In the genomic region with DNA sequence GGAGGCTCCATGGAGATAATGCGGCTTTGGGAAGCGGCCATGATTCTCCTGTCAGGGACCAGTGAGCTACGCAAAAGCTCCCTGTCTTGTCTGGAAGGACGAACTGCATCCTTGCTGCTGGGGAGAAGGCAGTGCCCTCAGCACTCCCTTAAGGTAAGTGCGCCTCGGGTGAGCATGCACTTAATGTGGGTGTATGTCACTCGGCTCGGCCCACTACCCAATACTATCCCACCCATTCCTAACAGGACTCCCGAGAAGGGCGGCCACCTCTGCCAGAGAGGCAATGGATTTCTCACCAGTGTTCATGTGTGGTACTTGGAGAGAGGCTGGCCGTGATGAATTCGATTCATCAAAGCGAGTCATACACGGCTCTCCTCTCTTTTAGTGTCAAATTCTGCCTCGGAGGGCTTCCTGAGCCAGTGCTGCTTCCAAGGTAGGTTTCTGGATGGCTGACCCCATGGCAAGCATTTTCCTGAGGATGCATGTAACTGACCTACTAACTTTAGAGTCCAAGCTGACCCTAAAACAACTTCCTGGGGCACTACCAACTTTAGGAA, we compare ENCODE assay signal across 17 cellular contexts.
A peak's percentile ranks its signal among the peaks of the same experiment; 100 is the strongest.
DNase-seq lines count a peak whose midpoint lies in the region; ATAC-seq, FAIRE-seq and TF ChIP-seq lines count a peak whose summit lies in the region.
"Had no signal": no experiment of that assay in that cellular context is flagged by ENCODE, and none has a peak within 500 bp of the region (broad histone marks: within the 10 kb centered on the region; RNA-seq: fewer than 3 reads in every experiment).

No MANE protein-coding gene starts in this region.

- peak; percentile 71 for DNase-seq in Right ventricle myocardium inferior (ENCODE audit: missing footprints)
- DNase-seq in heart right ventricle = no peak
- no peak for DNase-seq in astrocyte (ENCODE audit: low read depth)
- DNase-seq in osteoblast (ENCODE audit: insufficient read length, low spot score, missing footprints) = peak; percentile 49
- no peak for DNase-seq in NCI-H446 (lab: John Stamatoyannopoulos, UW)
- no peak for DNase-seq in T-helper 2 cell
- no peak for DNase-seq in activated T-helper 1 cell treated with anti-CD3 and anti-CD28 coated beads, Interleukin-12 subunit alpha, Interleukin-12 subunit beta, Interleukin-2, Interleukin-4 antibody, amounts not matched to agents 30 ng/mL and 10 ng/mL and 1 ng/mL, durations not matched to agents 14 hours and 24 hours and 36 hours (ENCODE audit: low spot score)
- DNase-seq: AML-193; Caco-2; CD8-positive, alpha-beta memory T cell; DMS53; H7 had no signal

- H3K27me3 Mint-ChIP-seq in astrocyte (ENCODE audit: low read depth, unreplicated experiment) = peaks cover under 1% of the 10 kb centered on the region
- H3K27me3 Mint-ChIP-seq in activated T-helper 1 cell treated with anti-CD3 and anti-CD28 coated beads, Interleukin-12 subunit alpha, Interleukin-12 subunit beta, Interleukin-2, Interleukin-4 antibody, amounts not matched to agents 30 ng/mL and 10 ng/mL and 1 ng/mL, durations not matched to agents 14 hours and 24 hours and 36 hours (ENCODE audit: insufficient read depth) = peaks cover 3% of the 10 kb centered on the region

- FAIRE-seq in astrocyte (lab: Jason Lieb, UNC) = no peak
- FAIRE-seq: GM18507 had no signal

- 93% methylated on average over 15 of the region's 15 CpGs for WGBS in heart right ventricle, 2 donors

- H2AFZ ChIP-seq in astrocyte (ENCODE audit: low read depth, low read length) = no peak overlapping the region
- H2AFZ ChIP-seq in osteoblast (ENCODE audit: low read length) = no peak overlapping the region
- H2AFZ ChIP-seq: GM23338 had no signal

- no peak overlapping the region for H3K9ac ChIP-seq in astrocyte (ENCODE audit: low read length)
- H3K9ac ChIP-seq: BLaER1 had no signal

- peak overlapping the region; percentile 27 for H3K4me3 Mint-ChIP-seq in astrocyte (ENCODE audit: unreplicated experiment)
- no peak overlapping the region for H3K4me3 Mint-ChIP-seq in activated T-helper 1 cell treated with anti-CD3 and anti-CD28 coated beads, Interleukin-12 subunit alpha, Interleukin-12 subunit beta, Interleukin-2, Interleukin-4 antibody, amounts not matched to agents 30 ng/mL and 10 ng/mL and 1 ng/mL, durations not matched to agents 14 hours and 24 hours and 36 hours
- H3K4me3 Mint-ChIP-seq: CD8-positive, alpha-beta memory T cell; GM23338 had no signal

- H4K20me1 ChIP-seq in astrocyte (ENCODE audit: insufficient read depth, low read length) = peaks cover 76% of the 10 kb centered on the region
- peaks cover 6% of the 10 kb centered on the region for H4K20me1 ChIP-seq in osteoblast (ENCODE audit: insufficient read depth, low read length)
- H4K20me1 ChIP-seq: BLaER1 had no signal

- H3K27ac ChIP-seq in heart right ventricle = no peak overlapping the region
- H3K27ac ChIP-seq in astrocyte (ENCODE audit: low read depth, low read length) = no peak overlapping the region
- H3K27ac ChIP-seq in osteoblast (ENCODE audit: low read depth, low read length) = no peak overlapping the region
- H3K27ac ChIP-seq: 22Rv1, BLaER1 had no signal

- H3K9me3 Mint-ChIP-seq in astrocyte (ENCODE audit: unreplicated experiment) = peaks cover 15% of the 10 kb centered on the region
- H3K9me3 Mint-ChIP-seq in activated T-helper 1 cell treated with anti-CD3 and anti-CD28 coated beads, Interleukin-12 subunit alpha, Interleukin-12 subunit beta, Interleukin-2, Interleukin-4 antibody, amounts not matched to agents 30 ng/mL and 10 ng/mL and 1 ng/mL, durations not matched to agents 14 hours and 24 hours and 36 hours = peaks cover 5% of the 10 kb centered on the region

- peaks cover 67% of the 10 kb centered on the region for H3K36me3 Mint-ChIP-seq in astrocyte (ENCODE audit: low read depth, unreplicated experiment)
- H3K36me3 Mint-ChIP-seq in activated T-helper 1 cell treated with anti-CD3 and anti-CD28 coated beads, Interleukin-12 subunit alpha, Interleukin-12 subunit beta, Interleukin-2, Interleukin-4 antibody, amounts not matched to agents 30 ng/mL and 10 ng/mL and 1 ng/mL, durations not matched to agents 14 hours and 24 hours and 36 hours (ENCODE audit: low read depth) = no peaks in the 10 kb centered on the region
- H3K36me3 Mint-ChIP-seq: CD8-positive, alpha-beta memory T cell had no signal

- H3K27ac Mint-ChIP-seq in astrocyte (ENCODE audit: unreplicated experiment) = no peak overlapping the region
- no peak overlapping the region for H3K27ac Mint-ChIP-seq in activated T-helper 1 cell treated with anti-CD3 and anti-CD28 coated beads, Interleukin-12 subunit alpha, Interleukin-12 subunit beta, Interleukin-2, Interleukin-4 antibody, amounts not matched to agents 30 ng/mL and 10 ng/mL and 1 ng/mL, durations not matched to agents 14 hours and 24 hours and 36 hours
- H3K27ac Mint-ChIP-seq: GM23338 had no signal

- H3K27me3 ChIP-seq in heart right ventricle = peaks cover 0 to 7% (median 0%) of the 10 kb centered on the region in 7 donors
- no peaks in the 10 kb centered on the region for H3K27me3 ChIP-seq in astrocyte (ENCODE audit: insufficient read depth, low read length)
- no peaks in the 10 kb centered on the region for H3K27me3 ChIP-seq in osteoblast (ENCODE audit: insufficient read depth, low read length)
- H3K27me3 ChIP-seq: BLaER1 had no signal

- H3K4me3 ChIP-seq in heart right ventricle (no peak overlapping the region), astrocyte (ENCODE audit: insufficient read depth, low read depth, low read length) (no peak overlapping the region), osteoblast (ENCODE audit: insufficient read depth, low read length) (no peak overlapping the region)
- H3K4me3 ChIP-seq: BLaER1, GM23338 had no signal

- ATAC-seq in Right ventricle myocardium inferior (no peak), heart right ventricle (no peak), HG03469 (IDR thresholded peaks at IDR 0.05; ENCODE audit: unreplicated experiment) (no peak)
- ATAC-seq: GM23338 had no signal

- H3K79me2 ChIP-seq in astrocyte (ENCODE audit: insufficient read depth, low read length) = peaks cover 10% of the 10 kb centered on the region
- H3K79me2 ChIP-seq in osteoblast (ENCODE audit: insufficient read depth, low read length) = peaks cover 15% of the 10 kb centered on the region

- H3K4me2 ChIP-seq in astrocyte (ENCODE audit: low read length) = peak overlapping the region; percentile 7
- H3K4me2 ChIP-seq in osteoblast (ENCODE audit: insufficient read depth, low read length) = no peak overlapping the region
- H3K4me2 ChIP-seq: BLaER1, GM23338 had no signal

- no peak for TF ChIP-seq CTCF in heart right ventricle (IDR thresholded peaks at IDR 0.05)
- TF ChIP-seq CTCF in astrocyte (IDR thresholded peaks at IDR 0.05; ENCODE audit: insufficient read depth, low read depth, low read length) = no peak
- no peak for TF ChIP-seq CTCF in osteoblast (IDR thresholded peaks at IDR 0.05; ENCODE audit: extremely low read depth, low read depth, low read length)

- peaks cover 0 to 10% (median 0%) of the 10 kb centered on the region in 11 donors for H3K9me3 ChIP-seq in heart right ventricle
- no peaks in the 10 kb centered on the region for H3K9me3 ChIP-seq in astrocyte (ENCODE audit: insufficient read depth, low read depth, low read length)
- H3K9me3 ChIP-seq in osteoblast (ENCODE audit: low read depth, low read length) = no peaks in the 10 kb centered on the region

- H3K4me1 ChIP-seq in heart right ventricle = no peaks in the 10 kb centered on the region
- H3K4me1 ChIP-seq in astrocyte (ENCODE audit: insufficient read depth, low read length) = peaks cover 35% of the 10 kb centered on the region
- H3K4me1 ChIP-seq in osteoblast (ENCODE audit: insufficient read depth, low read length) = peaks cover 23% of the 10 kb centered on the region
- H3K4me1 ChIP-seq: Caco-2 had no signal

- H3K4me1 Mint-ChIP-seq in astrocyte (ENCODE audit: low read depth, unreplicated experiment) = peaks cover 9% of the 10 kb centered on the region
- no peaks in the 10 kb centered on the region for H3K4me1 Mint-ChIP-seq in activated T-helper 1 cell treated with anti-CD3 and anti-CD28 coated beads, Interleukin-12 subunit alpha, Interleukin-12 subunit beta, Interleukin-2, Interleukin-4 antibody, amounts not matched to agents 30 ng/mL and 10 ng/mL and 1 ng/mL, durations not matched to agents 14 hours and 24 hours and 36 hours (ENCODE audit: low read depth)
- H3K4me1 Mint-ChIP-seq: CD8-positive, alpha-beta memory T cell had no signal

- H3K36me3 ChIP-seq in heart right ventricle (peaks cover 0 to 4% (median 0%) of the 10 kb centered on the region in 9 donors), astrocyte (ENCODE audit: insufficient read depth, low read length) (peaks cover 48% of the 10 kb centered on the region), osteoblast (ENCODE audit: insufficient read depth, low read length) (peaks cover 80% of the 10 kb centered on the region)
- H3K36me3 ChIP-seq: BLaER1 had no signal

- intact Hi-C loops in Right ventricle myocardium inferior (cut with DNase I) = no loop called here
- intact Hi-C loops in heart right ventricle (cut with DNase I) = no loop called here
- intact Hi-C loops in activated T-helper 1 cell treated with anti-CD3 and anti-CD28 coated beads, Interleukin-12 subunit alpha, Interleukin-12 subunit beta, Interleukin-2, Interleukin-4 antibody, amounts not matched to agents 30 ng/mL and 10 ng/mL and 1 ng/mL, durations not matched to agents 14 hours and 24 hours and 36 hours (cut with micrococcal nuclease) = no loop called here

Comparison
In these comparisons a context has a peak if more than half of its experiments do, and no peak if none do; other contexts are left out.
1. DNase-seq: peak in Right ventricle myocardium inferior (single experiment) and osteoblast (single experiment); none in heart right ventricle (0 of 2), astrocyte (single experiment), NCI-H446 (0 of 2), T-helper 2 cell (0 of 5) and activated T-helper 1 cell treated with anti-CD3 and anti-CD28 coated beads, Interleukin-12 subunit alpha, Interleukin-12 subunit beta, Interleukin-2, Interleukin-4 antibody, amounts not matched to agents 30 ng/mL and 10 ng/mL and 1 ng/mL, durations not matched to agents 14 hours and 24 hours and 36 hours (single experiment).